ENCODE assay signal across 1 cellular context in the genomic region with DNA sequence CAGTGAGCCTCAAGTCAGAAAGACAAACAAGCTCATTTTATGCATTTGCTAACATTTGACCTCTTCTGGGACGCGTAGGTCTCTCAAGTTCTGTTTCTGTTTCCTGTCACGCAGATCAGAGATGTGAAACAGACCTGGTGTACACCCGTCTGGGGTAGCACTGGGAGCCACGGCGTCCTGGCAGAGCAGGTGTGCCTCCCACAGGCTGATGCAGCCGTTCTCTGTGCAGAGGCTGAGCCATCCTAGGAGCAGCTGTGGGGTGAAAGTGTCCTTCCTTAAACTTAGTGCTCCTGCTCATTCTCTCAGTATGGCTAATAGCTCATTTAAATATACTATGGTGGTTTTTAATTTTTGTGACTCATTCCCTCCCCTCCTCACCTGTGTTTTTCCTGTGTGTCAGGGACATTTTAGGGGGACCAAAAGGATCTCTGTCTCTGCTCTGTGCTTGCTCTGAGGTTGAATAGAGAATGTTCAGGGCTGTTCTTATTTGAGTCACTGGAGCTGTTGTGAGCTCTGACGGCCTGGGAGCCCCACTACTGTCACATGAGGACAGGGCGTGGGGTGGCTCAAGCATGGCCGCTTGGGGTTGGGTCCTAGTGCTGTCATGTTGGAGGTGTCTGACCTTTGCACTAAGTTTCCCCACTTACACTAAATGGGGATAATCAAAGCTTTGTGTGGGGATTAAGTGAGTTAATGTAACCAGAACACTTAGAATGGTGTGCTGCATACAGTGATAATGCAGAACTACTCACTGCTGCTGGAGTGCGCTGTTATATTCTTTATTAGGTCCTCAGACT.
TF ChIP-seq lines count a peak whose summit lies in the region.

No MANE protein-coding gene starts in this region.

TF ChIP-seq in SK-N-SH, 30 proteins besides CTCF, POLR2A, EP300 and RAD21 (continued from another document):
- TF ChIP-seq, protein P1, sequence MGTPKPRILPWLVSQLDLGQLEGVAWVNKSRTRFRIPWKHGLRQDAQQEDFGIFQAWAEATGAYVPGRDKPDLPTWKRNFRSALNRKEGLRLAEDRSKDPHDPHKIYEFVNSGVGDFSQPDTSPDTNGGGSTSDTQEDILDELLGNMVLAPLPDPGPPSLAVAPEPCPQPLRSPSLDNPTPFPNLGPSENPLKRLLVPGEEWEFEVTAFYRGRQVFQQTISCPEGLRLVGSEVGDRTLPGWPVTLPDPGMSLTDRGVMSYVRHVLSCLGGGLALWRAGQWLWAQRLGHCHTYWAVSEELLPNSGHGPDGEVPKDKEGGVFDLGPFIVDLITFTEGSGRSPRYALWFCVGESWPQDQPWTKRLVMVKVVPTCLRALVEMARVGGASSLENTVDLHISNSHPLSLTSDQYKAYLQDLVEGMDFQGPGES (IDR thresholded peaks at IDR 0.05; ENCODE audit: low read depth, low read length): no peak
- no peak for TF ChIP-seq SIN3A (IDR thresholded peaks at IDR 0.05; ENCODE audit: borderline replicate concordance, low read depth, low read length)
- TF ChIP-seq GATA2 (CRISPR knock-in tag; IDR thresholded peaks at IDR 0.05): 0 out of 2 replicates have a peak, but pooled peaks have one; percentile 16
- TF ChIP-seq FOXM1 (IDR thresholded peaks at IDR 0.05; ENCODE audit: low read depth): no peak
